Comparison of ENCODE assay signal across 12 cellular contexts in the genomic region with DNA sequence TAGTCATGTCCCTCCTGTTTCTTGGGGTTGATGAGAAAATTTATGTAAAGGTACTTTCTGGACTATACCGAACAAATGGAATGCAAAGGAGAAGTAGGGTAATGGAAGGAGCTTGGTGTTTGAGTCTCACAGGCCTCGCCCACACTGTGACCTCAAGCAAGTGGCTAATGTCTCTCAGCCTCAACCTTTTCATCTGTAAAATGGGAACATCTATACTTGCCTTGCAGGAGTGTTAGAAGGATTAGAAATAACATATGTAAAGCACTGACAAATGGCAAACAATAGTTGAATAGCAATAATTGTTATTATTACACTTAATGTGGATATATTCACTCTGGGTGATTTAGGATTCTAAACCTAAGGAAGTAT. TPM values are rescaled to one million over a fixed set of nuclear protein-coding genes. Genes with fewer than 3 reads are reported as not detected.
A peak's percentile ranks its signal among the peaks of the same experiment; 100 is the strongest.
DNase-seq lines count a peak whose midpoint lies in the region; ATAC-seq and TF ChIP-seq lines count a peak whose summit lies in the region.
"Had no signal": no experiment of that assay in that cellular context is flagged by ENCODE, and none has a peak within 500 bp of the region (broad histone marks: within the 10 kb centered on the region; RNA-seq: fewer than 3 reads in every experiment).

No MANE protein-coding gene starts in this region.

- peaks cover 11% of the 10 kb centered on the region for H3K79me1 ChIP-seq in mesenchymal stem cell (replicated peaks; ENCODE audit: low read length, poor library complexity, severe bottlenecking)

- H2AFZ ChIP-seq in Loucy (ENCODE audit: low read length) (no peak overlapping the region), mesenchymal stem cell (ENCODE audit: low read depth, low read length) (no peak overlapping the region)

- CTCF ChIA-PET in MCF 10A (lab: Yijun Ruan, JAX), result interaction anchor here (0.5 to 2.1 kb wide), 9 partner anchors 9 to 344 kb away, joined by 3 to 9 read pairs (median 3); a partner anchor contains a TSS

- H3K36me3 ChIP-seq in Loucy (ENCODE audit: insufficient read depth, low read length), result no peaks in the 10 kb centered on the region
- no peaks in the 10 kb centered on the region for H3K36me3 ChIP-seq in mesenchymal stem cell (ENCODE audit: control insufficient read depth in 1 of 2, insufficient read depth in 2 of 2, low read depth in 1 of 2, low read length in 2 of 2)

- WGBS in mesenchymal stem cell, result 77% methylated on average over 2 of the region's 2 CpGs

- ATAC-seq in activated CD4-positive, CD25-positive, alpha-beta regulatory T cell treated with anti-CD3 and anti-CD28 coated beads, Interleukin-2, amount 50 U/mL, for 24 hours, result no peak
- no peak for ATAC-seq in HG03378 (IDR thresholded peaks at IDR 0.05; ENCODE audit: unreplicated experiment)

- peak overlapping the region; percentile 52 for H3K9ac ChIP-seq in Loucy (ENCODE audit: low read depth, low read length, poor library complexity, severe bottlenecking)
- peak overlapping the region; percentile 92 for H3K9ac ChIP-seq in mesenchymal stem cell (ENCODE audit: low read length)

- H3K4me3 Mint-ChIP-seq in MCF 10A (ENCODE audit: unreplicated experiment), result peak overlapping the region; percentile 45
- H3K4me3 Mint-ChIP-seq: central memory CD8-positive, alpha-beta T cell; T-helper 1 cell treated with Interleukin-12 subunit alpha and Interleukin-12 subunit beta and Interleukin-4 antibody, amounts not matched to agents 30 μg/mL and 1 μg/mL, for 36 hours had no signal

- H3K27me3 ChIP-seq in Loucy (ENCODE audit: insufficient read depth, low read length, poor library complexity, severe bottlenecking) (no peaks in the 10 kb centered on the region), mesenchymal stem cell (ENCODE audit: control insufficient read depth in 1 of 2, insufficient read depth in 1 of 2, low read length in 2 of 2) (no peaks in the 10 kb centered on the region)

- H3K9me3 Mint-ChIP-seq in MCF 10A (ENCODE audit: unreplicated experiment), result peaks cover 4% of the 10 kb centered on the region
- H3K9me3 Mint-ChIP-seq: central memory CD8-positive, alpha-beta T cell; T-helper 1 cell treated with Interleukin-12 subunit alpha and Interleukin-12 subunit beta and Interleukin-4 antibody, amounts not matched to agents 30 μg/mL and 1 μg/mL, for 36 hours had no signal

- no peak overlapping the region for H2AK5ac ChIP-seq in mesenchymal stem cell (ENCODE audit: low read length, severe bottlenecking)

- H3K4me2 ChIP-seq in Loucy (ENCODE audit: low read depth, low read length, poor library complexity, severe bottlenecking) (peak overlapping the region; percentile 44), mesenchymal stem cell (ENCODE audit: low read length, poor library complexity, severe bottlenecking) (no peak overlapping the region)

- peaks cover 9% of the 10 kb centered on the region; the same call in 1 of the 2 replicates for H3F3A ChIP-seq in Loucy (ENCODE audit: low read depth)

- no peaks in the 10 kb centered on the region for H3K9me2 ChIP-seq in Loucy (replicated peaks; ENCODE audit: low read depth, low read length)

- H3K23ac ChIP-seq in mesenchymal stem cell (ENCODE audit: low read length in 2 of 2), result no peak overlapping the region

- H3K9me3 ChIP-seq in Loucy (ENCODE audit: insufficient read depth, low read depth, low read length), result no peaks in the 10 kb centered on the region
- H3K9me3 ChIP-seq in mesenchymal stem cell (ENCODE audit: control insufficient read depth, low read length), result no peaks in the 10 kb centered on the region

- no peak for DNase-seq in MCF 10A (ENCODE audit: unreplicated experiment)
- no peak for DNase-seq in mesenchymal stem cell
- DNase-seq in NCI-H128 (lab: John Stamatoyannopoulos, UW; ENCODE audit: unreplicated experiment), result no peak
- no peak for DNase-seq in DMS153 (lab: John Stamatoyannopoulos, UW)
- DNase-seq: activated CD4-positive, alpha-beta T cell treated with anti-CD3 and anti-CD28 coated beads, Interleukin-2, amount 50 U/mL, for 4 hours; activated effector memory CD4-positive, alpha-beta T cell treated with Interleukin-2 at 50 U/mL for 16 hours had no signal

- H4K91ac ChIP-seq in mesenchymal stem cell (ENCODE audit: low read length), result no peak overlapping the region

- H3K18ac ChIP-seq in mesenchymal stem cell (ENCODE audit: low read depth in 1 of 2, low read length in 2 of 2), result peak overlapping the region in 1 of 2 experiments; percentile 81

- POLR2A ChIA-PET in MCF 10A (lab: Yijun Ruan, JAX), result interaction anchor here (0.6 to 2.6 kb wide), 29 partner anchors 10 to 845 kb away, joined by 3 to 26 read pairs (median 5); a partner anchor contains a TSS

- H4K20me1 ChIP-seq in Loucy (ENCODE audit: insufficient read depth, low read length, poor library complexity, severe bottlenecking), result no peaks in the 10 kb centered on the region

- H2BK120ac ChIP-seq in mesenchymal stem cell (ENCODE audit: low read depth, low read length), result no peak overlapping the region

- no peaks in the 10 kb centered on the region for H3K27me3 Mint-ChIP-seq in MCF 10A (ENCODE audit: insufficient read depth, unreplicated experiment)
- H3K27me3 Mint-ChIP-seq: central memory CD8-positive, alpha-beta T cell had no signal

- peak overlapping the region; percentile 55 for H3K27ac Mint-ChIP-seq in MCF 10A (ENCODE audit: low read depth, unreplicated experiment)
- H3K27ac Mint-ChIP-seq: T-helper 1 cell treated with Interleukin-12 subunit alpha and Interleukin-12 subunit beta and Interleukin-4 antibody, amounts not matched to agents 30 μg/mL and 1 μg/mL, for 36 hours had no signal

- H2BK12ac ChIP-seq in mesenchymal stem cell (ENCODE audit: low read length in 2 of 2), result peak overlapping the region in 1 of 2 experiments; percentile 98

- H3K27ac ChIP-seq in mesenchymal stem cell (ENCODE audit: low read length, poor library complexity, severe bottlenecking) (peak overlapping the region; percentile 9), temporal lobe (ENCODE audit: low read depth, low read length) (peak overlapping the region; percentile 97)

- TF ChIP-seq CTCF in Loucy (conservative IDR thresholded peaks at IDR 0.05; ENCODE audit: low read length) (no peak), MCF 10A (IDR thresholded peaks at IDR 0.05; ENCODE audit: unreplicated experiment) (no peak)

- no peak overlapping the region for H4K8ac ChIP-seq in mesenchymal stem cell (ENCODE audit: low read length)

- H3K4ac ChIP-seq in mesenchymal stem cell (ENCODE audit: low read depth in 1 of 2, low read length in 2 of 2), result no peak overlapping the region

- no TSS peak for BruUV-seq in MCF 10A (replicated peaks; lab: Mats Ljungman, UMichigan)

- peaks cover 27% of the 10 kb centered on the region for H3K4me1 Mint-ChIP-seq in MCF 10A (ENCODE audit: insufficient read depth, unreplicated experiment)

- no peak overlapping the region for H2BK15ac ChIP-seq in mesenchymal stem cell (ENCODE audit: low read depth, poor library complexity, severe bottlenecking)

- H2BK5ac ChIP-seq in mesenchymal stem cell (ENCODE audit: low read depth, low read length, poor library complexity, severe bottlenecking), result no peak overlapping the region

- intact Hi-C loops in MCF 10A (cut with micrococcal nuclease), result loop anchor here (5.0 kb wide), 1 partner anchor 51 kb away; a partner anchor contains a TSS

- no peak overlapping the region for H3K4me3 ChIP-seq in Loucy (ENCODE audit: low read length, poor library complexity, severe bottlenecking)
- H3K4me3 ChIP-seq in mesenchymal stem cell (ENCODE audit: insufficient read depth in 1 of 2, low read depth in 1 of 2, low read length in 2 of 2), result peak overlapping the region in 1 of 2 experiments; percentile 46

- H3K4me1 ChIP-seq in Loucy (ENCODE audit: insufficient read depth, low read length, poor library complexity, severe bottlenecking), result peaks cover 56% of the 10 kb centered on the region
- peaks cover 8% of the 10 kb centered on the region for H3K4me1 ChIP-seq in mesenchymal stem cell (ENCODE audit: control insufficient read depth, insufficient read depth, low read depth, low read length)

- H3K14ac ChIP-seq in mesenchymal stem cell (ENCODE audit: low read length in 2 of 2), result no peak overlapping the region

- H3K79me2 ChIP-seq in Loucy (ENCODE audit: insufficient read depth, low read length), result peaks cover 15% of the 10 kb centered on the region; the same call in 1 of the 2 replicates

- H3K36me3 Mint-ChIP-seq in MCF 10A (ENCODE audit: insufficient read depth, unreplicated experiment), result peaks cover 6% of the 10 kb centered on the region

RNA-seq across cellular contexts. Expression of a gene that starts 8.9 kb away (rescaled TPM):
- total RNA-seq in MCF 10A (2022) (19.2 and 24.8 TPM in 2 replicates), temporal lobe (23.8 TPM)
- 95.4 TPM for polyA plus RNA-seq in mesenchymal stem cell (2013, experiment 1 of 2)
- 96.7 TPM for polyA plus RNA-seq in mesenchymal stem cell (2013, experiment 2 of 2)

RNA-seq across cellular contexts. Expression of a gene that starts 51.6 kb away (rescaled TPM):
- 104 and 126 TPM in 2 replicates for total RNA-seq in MCF 10A (2022)
- 154 TPM for polyA plus RNA-seq in mesenchymal stem cell (2013, experiment 1 of 2)
- 162 TPM for polyA plus RNA-seq in mesenchymal stem cell (2013, experiment 2 of 2)
- total RNA-seq in temporal lobe, result 57.8 TPM
